Comparison of ENCODE assay signal across 27 cellular contexts in the genomic region with DNA sequence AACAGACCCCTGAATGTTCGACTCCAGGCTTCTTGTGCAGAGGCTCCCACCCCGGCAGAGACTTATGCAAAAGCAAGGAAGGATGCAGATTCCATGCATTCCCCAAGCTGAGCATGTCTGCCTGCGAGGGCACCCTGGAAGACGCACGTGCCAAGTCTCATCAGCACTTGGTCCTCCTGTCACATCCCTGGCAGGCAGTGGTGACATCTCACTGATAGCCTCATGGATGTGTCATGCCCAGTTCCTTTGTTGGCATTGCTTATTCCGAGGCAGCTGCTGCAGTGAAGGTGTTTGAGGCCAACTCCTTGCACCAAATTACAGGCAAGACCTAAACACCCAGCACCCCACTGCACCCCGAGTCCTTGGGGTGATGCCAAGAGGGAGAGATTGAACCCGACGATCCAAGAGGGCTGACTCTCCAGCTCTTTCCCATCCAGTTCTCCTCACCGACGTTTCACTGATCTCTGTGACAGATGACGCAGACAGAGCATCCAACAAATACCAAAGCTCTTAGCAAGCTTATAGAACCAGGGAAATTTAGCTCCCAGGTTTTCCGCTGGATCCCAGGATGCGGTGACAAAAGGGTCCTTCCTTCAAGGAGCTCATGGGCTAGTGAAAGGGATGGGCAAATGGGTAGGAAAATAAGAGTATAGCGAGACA.
"Had no signal": no experiment of that assay in that cellular context is flagged by ENCODE, and none has a peak within 500 bp of the region (broad histone marks: within the 10 kb centered on the region; RNA-seq: fewer than 3 reads in every experiment).

No MANE protein-coding gene starts in this region.

- H3K27me3 ChIP-seq: right atrium auricular region, transverse colon, uterus had no signal

- H3K4me1 ChIP-seq: esophagus squamous epithelium, parathyroid adenoma, prostate gland, right atrium auricular region, suprapubic skin, transverse colon, upper lobe of right lung, uterus had no signal

- DNase-seq: effector CD8-positive, alpha-beta T cell; erythroblast; esophagus squamous epithelium; foreskin melanocyte; glutamatergic neuron; heart right ventricle; hippocampal formation; immature natural killer cell; mesenchymal stem cell; midbrain; naive thymus-derived CD4-positive, alpha-beta T cell; small intestine; stimulated activated CD4-positive, alpha-beta T cell treated with anti-CD3 and anti-CD28 coated beads, Interleukin-12 subunit alpha, Interleukin-12 subunit beta, amount 100 ng/mL, for 4 hours; stimulated activated CD4-positive, alpha-beta T cell treated with anti-CD3 and anti-CD28 coated beads, Interleukin-1b, Interleukin-23, amount 100 ng/mL, for 48 hours; stimulated activated CD4-positive, alpha-beta T cell treated with anti-CD3 and anti-CD28 coated beads, Interleukin-4, amount 100 ng/mL, for 1 hour; stimulated activated CD8-positive, alpha-beta memory T cell treated with anti-CD3 and anti-CD28 coated beads, Interleukin-4, amount 100 ng/mL, for 48 hours; stimulated activated naive CD4-positive, alpha-beta T cell; stimulated activated naive CD8-positive, alpha-beta T cell treated with anti-CD3 and anti-CD28 coated beads, Interleukin-15, amount 100 ng/mL, for 72 hours; transverse colon; upper lobe of right lung; uterus had no signal

- ATAC-seq: heart right ventricle; left lobe of liver; naive thymus-derived CD4-positive, alpha-beta T cell; stimulated activated naive CD8-positive, alpha-beta T cell treated with anti-CD3 and anti-CD28 coated beads, Interleukin-15, amount 100 ng/mL, for 72 hours; upper lobe of right lung had no signal

- H3K36me3 ChIP-seq: esophagus squamous epithelium, heart right ventricle, neural progenitor cell, prostate gland, right atrium auricular region, suprapubic skin, transverse colon, upper lobe of right lung, uterus had no signal

- H3K4me3 ChIP-seq: esophagus squamous epithelium, heart right ventricle, neural progenitor cell, prostate gland, right atrium auricular region, suprapubic skin, transverse colon, upper lobe of right lung, uterus had no signal

- H3K9me3 ChIP-seq: prostate gland, right atrium auricular region, suprapubic skin, transverse colon, upper lobe of right lung, uterus had no signal

- H3K27ac ChIP-seq: esophagus squamous epithelium, heart right ventricle, neural progenitor cell, parathyroid adenoma, prostate gland, right atrium auricular region, suprapubic skin, transverse colon, upper lobe of right lung, uterus had no signal
